ENCODE assay signal across 17 cellular contexts in the genomic region with DNA sequence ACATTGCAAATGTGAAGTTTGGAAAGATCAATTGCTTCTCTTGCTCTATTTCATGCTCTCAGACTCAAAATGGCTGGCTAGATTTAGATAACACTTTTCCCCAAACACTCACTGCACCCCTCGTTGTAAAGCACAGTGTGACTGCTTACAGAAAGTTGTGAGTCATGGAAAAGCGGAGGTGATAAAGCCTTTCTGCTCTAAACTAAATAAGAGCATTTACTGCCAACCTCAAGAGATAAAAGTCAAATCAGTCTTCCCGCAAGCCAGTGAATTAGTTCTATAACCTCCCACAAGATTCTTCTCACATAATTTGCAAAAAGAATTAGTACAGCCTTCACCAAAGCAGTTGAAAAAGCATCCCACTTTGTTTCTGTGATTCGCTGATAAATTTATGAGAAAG.
"Had no signal": no experiment of that assay in that cellular context is flagged by ENCODE, and none has a peak within 500 bp of the region (broad histone marks: within the 10 kb centered on the region; RNA-seq: fewer than 3 reads in every experiment).

No MANE protein-coding gene starts in this region.

- H3K27me3 Mint-ChIP-seq: memory B cell had no signal

- H3K4me3 Mint-ChIP-seq: activated CD4-positive, alpha-beta T cell treated with anti-CD3 and anti-CD28 coated beads, Interleukin-2, amount 10 ng/mL, durations not matched to agents 7 days and 5 days; activated naive CD4-positive, alpha-beta T cell treated with anti-CD3 and anti-CD28 coated beads for 36 hours; memory B cell; naive thymus-derived CD8-positive, alpha-beta T cell; T-helper 17 cell had no signal

- DNase-seq: activated CD4-positive, alpha-beta T cell treated with anti-CD3 and anti-CD28 coated beads, Interleukin-2, amount 10 ng/mL, durations not matched to agents 7 days and 5 days; activated CD4-positive, CD25-positive, alpha-beta regulatory T cell; activated naive CD4-positive, alpha-beta T cell treated with anti-CD3 and anti-CD28 coated beads for 36 hours; activated T-cell treated with anti-CD3 and anti-CD28 coated beads for 4 hours; body of pancreas; central memory CD4-positive, alpha-beta T cell; colonic mucosa; gastrocnemius medialis; naive thymus-derived CD8-positive, alpha-beta T cell; stimulated activated CD4-positive, alpha-beta T cell treated with anti-CD3 and anti-CD28 coated beads, Interleukin-4, amount 100 ng/mL, for 24 hours; stimulated activated naive CD4-positive, alpha-beta T cell; T-helper 17 cell had no signal

- H3K9me3 ChIP-seq: body of pancreas, colonic mucosa, gastrocnemius medialis, right atrium auricular region, tibial nerve, vagina had no signal

- H3K27ac Mint-ChIP-seq: activated CD4-positive, alpha-beta T cell treated with anti-CD3 and anti-CD28 coated beads, Interleukin-2, amount 10 ng/mL, durations not matched to agents 7 days and 5 days; activated naive CD4-positive, alpha-beta T cell treated with anti-CD3 and anti-CD28 coated beads for 36 hours; memory B cell; naive thymus-derived CD8-positive, alpha-beta T cell; T-helper 17 cell had no signal

- H3K36me3 ChIP-seq: colonic mucosa, gastrocnemius medialis, right atrium auricular region, tibial nerve, vagina had no signal

- H3K27ac ChIP-seq: body of pancreas, colonic mucosa, gastrocnemius medialis, right atrium auricular region, tibial nerve, vagina had no signal

- H3K4me3 ChIP-seq: body of pancreas, colonic mucosa, gastrocnemius medialis, right atrium auricular region, tibial nerve, vagina had no signal

- ATAC-seq: body of pancreas; gastrocnemius medialis; left lobe of liver; naive thymus-derived CD8-positive, alpha-beta T cell; T-helper 17 cell had no signal

- H3K9me3 Mint-ChIP-seq: activated CD4-positive, alpha-beta T cell treated with anti-CD3 and anti-CD28 coated beads, Interleukin-2, amount 10 ng/mL, durations not matched to agents 7 days and 5 days; activated naive CD4-positive, alpha-beta T cell treated with anti-CD3 and anti-CD28 coated beads for 36 hours had no signal

- H3K36me3 Mint-ChIP-seq: memory B cell; naive thymus-derived CD8-positive, alpha-beta T cell had no signal

- H3K27me3 ChIP-seq: body of pancreas, colonic mucosa, gastrocnemius medialis, right atrium auricular region, tibial nerve, vagina had no signal

- H3K4me1 Mint-ChIP-seq: activated CD4-positive, alpha-beta T cell treated with anti-CD3 and anti-CD28 coated beads, Interleukin-2, amount 10 ng/mL, durations not matched to agents 7 days and 5 days; memory B cell; naive thymus-derived CD8-positive, alpha-beta T cell; T-helper 17 cell had no signal

- H3K4me1 ChIP-seq: body of pancreas, colonic mucosa, gastrocnemius medialis, right atrium auricular region, tibial nerve, vagina had no signal
